1 cellular context compared by ENCODE assay signal in the genomic region with DNA sequence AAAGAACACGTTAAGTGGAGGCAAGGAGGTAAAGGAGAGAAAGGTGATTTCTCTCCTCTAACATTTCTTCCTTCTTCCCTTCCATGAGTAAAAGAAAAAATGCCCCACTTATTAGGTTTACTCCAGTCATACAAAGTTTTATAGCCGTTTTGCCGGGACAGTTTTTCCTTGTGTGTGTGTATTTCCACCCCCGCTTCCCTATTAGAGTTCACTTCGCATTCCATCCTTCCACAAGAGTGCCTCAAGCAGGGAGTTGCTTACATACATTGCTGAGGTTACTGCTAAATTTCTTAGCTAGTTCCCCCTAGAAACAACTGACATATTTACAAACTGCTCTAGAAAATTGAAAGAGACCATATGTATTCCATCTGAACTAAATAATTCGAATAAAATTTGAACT.
TF ChIP-seq lines count a peak whose summit lies in the region.

No MANE protein-coding gene starts in this region.

TF ChIP-seq in A549, 52 proteins besides CTCF, POLR2A, EP300 and RAD21 (continued from another document):
- TF ChIP-seq ELK1 (IDR thresholded peaks at IDR 0.05; ENCODE audit: low read depth, low read length) (no peak), CHD2 (IDR thresholded peaks at IDR 0.05; ENCODE audit: low read length, partially characterized antibody) (no peak)
- TF ChIP-seq, protein P1, sequence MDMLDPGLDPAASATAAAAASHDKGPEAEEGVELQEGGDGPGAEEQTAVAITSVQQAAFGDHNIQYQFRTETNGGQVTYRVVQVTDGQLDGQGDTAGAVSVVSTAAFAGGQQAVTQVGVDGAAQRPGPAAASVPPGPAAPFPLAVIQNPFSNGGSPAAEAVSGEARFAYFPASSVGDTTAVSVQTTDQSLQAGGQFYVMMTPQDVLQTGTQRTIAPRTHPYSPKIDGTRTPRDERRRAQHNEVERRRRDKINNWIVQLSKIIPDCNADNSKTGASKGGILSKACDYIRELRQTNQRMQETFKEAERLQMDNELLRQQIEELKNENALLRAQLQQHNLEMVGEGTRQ (IDR thresholded peaks at IDR 0.05), result no peak
